ENCODE assay signal across 8 cellular contexts in genomic region chr16:20740007-20740883, GRCh38. TPM values are rescaled to one million over a fixed set of nuclear protein-coding genes. Genes with fewer than 3 reads are reported as not detected.
DNase-seq lines count a peak whose midpoint lies in the region; ATAC-seq and TF ChIP-seq lines count a peak whose summit lies in the region.

No MANE protein-coding gene starts in this region.

- peak in 4 of 9 donors; percentile 35 to 47 (median 40) for TF ChIP-seq CTCF in heart right ventricle (IDR thresholded peaks at IDR 0.05)
- peak; percentile 59 for TF ChIP-seq CTCF in SK-N-SH (IDR thresholded peaks at IDR 0.05)
- peak; percentile 60 for TF ChIP-seq CTCF in endodermal cell (conservative IDR thresholded peaks at IDR 0.05)

- H3K27ac Mint-ChIP-seq in endodermal cell: peak overlapping the region; percentile 98
- H3K27ac Mint-ChIP-seq in natural killer cell treated with Interleukin-12 subunit alpha and Interleukin-12 subunit beta and Interleukin-15 and Interleukin-18, amount 100 ng/mL, for 72 hours: peak overlapping the region; percentile 83 to 91

- H3K27me3 ChIP-seq in heart right ventricle: no peaks in the 10 kb centered on the region
- H3K27me3 ChIP-seq in SK-N-SH (ENCODE audit: insufficient read depth): no peaks in the 10 kb centered on the region
- H3K27me3 ChIP-seq in endodermal cell (ENCODE audit: control insufficient read depth, insufficient read depth, low read length, poor library complexity, severe bottlenecking): no peaks in the 10 kb centered on the region

- POLR2A ChIA-PET in SK-N-SH (lab: Yijun Ruan, JAX): interaction anchor here (1.5 kb wide), 1 partner anchor 66 kb away, joined by 5 read pairs; the partner anchor contains the start of genes ERI2 and REXO5

- peak overlapping the region in 8 of 10 donors; percentile 89 to 98 (median 95) for H3K27ac ChIP-seq in heart right ventricle
- peak overlapping the region in 1 of 2 experiments; percentile 91; a peak in 1 of 4 replicates for H3K27ac ChIP-seq in SK-N-SH (ENCODE audit: low read depth in 2 of 2, low read length in 1 of 2)
- no peak overlapping the region for H3K27ac ChIP-seq in endodermal cell (ENCODE audit: low read depth, low read length)

- intact Hi-C loops in heart right ventricle (cut with DNase I) (no loop called here), left cardiac atrium (cut with DNase I) (no loop called here)

- peak in 1 of 8 donors; percentile 16 for ATAC-seq in heart right ventricle
- no peak for ATAC-seq in left cardiac atrium
- no peak for ATAC-seq in natural killer cell treated with Interleukin-12 subunit alpha and Interleukin-12 subunit beta and Interleukin-15 and Interleukin-18, amount 100 ng/mL, for 72 hours
- no peak for ATAC-seq in GM19452 (IDR thresholded peaks at IDR 0.05; ENCODE audit: unreplicated experiment)
- ATAC-seq in activated CD4-positive, CD25-positive, alpha-beta regulatory T cell treated with anti-CD3 and anti-CD28 coated beads, Interleukin-2, amount 50 U/mL, for 24 hours: no peak

- no peak overlapping the region for H2AFZ ChIP-seq in SK-N-SH (ENCODE audit: low read depth)

- 44 to 49% methylated on average over 11 of the region's 11 CpGs for WGBS in heart right ventricle, 2 donors
- 32% methylated on average over 11 of the region's 11 CpGs for WGBS in SK-N-SH (ENCODE audit: low lambda C conversion rate)
- 90 to 96% methylated on average over 6 to 9 of the region's 11 CpGs for WGBS in endodermal cell (ENCODE audit: insufficient coverage in 1 of 2, insufficient read length in 1 of 2), 2 experiments

- H3K9me3 ChIP-seq in heart right ventricle: no peaks in the 10 kb centered on the region
- H3K9me3 ChIP-seq in SK-N-SH: no peaks in the 10 kb centered on the region
- H3K9me3 ChIP-seq in endodermal cell (ENCODE audit: control insufficient read depth, low read length): no peaks in the 10 kb centered on the region

- H3K9ac ChIP-seq in SK-N-SH (peak overlapping the region; percentile 73), endodermal cell (ENCODE audit: extremely low read depth, low read length, poor library complexity, severe bottlenecking) (peak overlapping the region; percentile 65)

- peaks cover 7% of the 10 kb centered on the region for H3K4me1 Mint-ChIP-seq in endodermal cell
- peaks cover 25 to 27% of the 10 kb centered on the region in 2 donors for H3K4me1 Mint-ChIP-seq in natural killer cell treated with Interleukin-12 subunit alpha and Interleukin-12 subunit beta and Interleukin-15 and Interleukin-18, amount 100 ng/mL, for 72 hours (ENCODE audit: low read depth in 2 of 2)

- H3K36me3 ChIP-seq in heart right ventricle (peaks cover 0 to 48% (median 30%) of the 10 kb centered on the region in 9 donors), SK-N-SH (replicated peaks in 1 of 2; ENCODE audit: control insufficient read depth in 1 of 2, insufficient read depth in 2 of 2, low read length in 1 of 2) (peaks cover 36 to 38% of the 10 kb centered on the region in 2 experiments), endodermal cell (ENCODE audit: control insufficient read depth, insufficient read depth, low read length) (peaks cover 38% of the 10 kb centered on the region)

- peak overlapping the region; percentile 95 for H3K4me3 Mint-ChIP-seq in endodermal cell
- H3K4me3 Mint-ChIP-seq in natural killer cell treated with Interleukin-12 subunit alpha and Interleukin-12 subunit beta and Interleukin-15 and Interleukin-18, amount 100 ng/mL, for 72 hours: peak overlapping the region; percentile 97

- DNase-seq in heart right ventricle: no peak
- DNase-seq in left cardiac atrium: no peak
- DNase-seq in SK-N-SH: peak; percentile 6
- no peak for DNase-seq in endodermal cell
- DNase-seq in natural killer cell treated with Interleukin-12 subunit alpha and Interleukin-12 subunit beta and Interleukin-15 and Interleukin-18, amount 100 ng/mL, for 72 hours (ENCODE audit: low spot score): no peak
- DNase-seq in SHP77 (lab: John Stamatoyannopoulos, UW): no peak

- no peaks in the 10 kb centered on the region for H3F3A ChIP-seq in SK-N-SH (replicated peaks; ENCODE audit: insufficient read depth)

- H3K9me2 ChIP-seq in SK-N-SH: no peaks in the 10 kb centered on the region

- peaks cover 5% of the 10 kb centered on the region for H3K9me3 Mint-ChIP-seq in endodermal cell
- no peaks in the 10 kb centered on the region for H3K9me3 Mint-ChIP-seq in natural killer cell treated with Interleukin-12 subunit alpha and Interleukin-12 subunit beta and Interleukin-15 and Interleukin-18, amount 100 ng/mL, for 72 hours

- H3K27me3 Mint-ChIP-seq in endodermal cell (ENCODE audit: insufficient read depth): peaks cover 1% of the 10 kb centered on the region
- no peaks in the 10 kb centered on the region for H3K27me3 Mint-ChIP-seq in natural killer cell treated with Interleukin-12 subunit alpha and Interleukin-12 subunit beta and Interleukin-15 and Interleukin-18, amount 100 ng/mL, for 72 hours

- H4K20me1 ChIP-seq in SK-N-SH (ENCODE audit: insufficient read depth): peaks cover 47% of the 10 kb centered on the region

- TF ChIP-seq EP300 in SK-N-SH (IDR thresholded peaks at IDR 0.05; ENCODE audit: borderline replicate concordance in 1 of 2, low read depth in 1 of 2, low read length in 1 of 2): no peak

- peak overlapping the region; percentile 78 to 98 (median 88) for H3K4me3 ChIP-seq in heart right ventricle
- H3K4me3 ChIP-seq in SK-N-SH (ENCODE audit: low read depth in 2 of 2, low read length in 1 of 2): peak overlapping the region; percentile 94 to 99
- peak overlapping the region; percentile 87 for H3K4me3 ChIP-seq in endodermal cell (ENCODE audit: low read length)

- CTCF ChIA-PET in SK-N-SH (lab: Yijun Ruan, JAX): interaction anchor here (0.9 to 1.4 kb wide), 2 partner anchors 11 to 14 kb away, joined by 4 to 5 read pairs; no protein-coding TSS in a partner anchor

- H3K79me2 ChIP-seq in SK-N-SH (ENCODE audit: insufficient read depth): peaks cover 44% of the 10 kb centered on the region

- no peak for TF ChIP-seq RAD21 in SK-N-SH (IDR thresholded peaks at IDR 0.05; ENCODE audit: low read length)

- peak overlapping the region; percentile 87 for H3K4me2 ChIP-seq in SK-N-SH

- H3K36me3 Mint-ChIP-seq in endodermal cell (ENCODE audit: low read depth): peaks cover 28% of the 10 kb centered on the region
- H3K36me3 Mint-ChIP-seq in natural killer cell treated with Interleukin-12 subunit alpha and Interleukin-12 subunit beta and Interleukin-15 and Interleukin-18, amount 100 ng/mL, for 72 hours: peaks cover 20% of the 10 kb centered on the region

- H3K4me1 ChIP-seq in heart right ventricle: peaks cover 4 to 37% (median 25%) of the 10 kb centered on the region in 9 donors
- H3K4me1 ChIP-seq in SK-N-SH (ENCODE audit: control insufficient read depth in 1 of 2, insufficient read depth in 2 of 2, low read depth in 1 of 2, low read length in 1 of 2): peaks cover 4 to 7% of the 10 kb centered on the region in 2 experiments; a peak in 1 of 4 replicates
- H3K4me1 ChIP-seq in endodermal cell (ENCODE audit: control insufficient read depth, insufficient read depth, low read length): no peaks in the 10 kb centered on the region

TF ChIP-seq in SK-N-SH, 30 proteins besides CTCF, POLR2A, EP300 and RAD21 (continues in another document):
- TF ChIP-seq USF1 (IDR thresholded peaks at IDR 0.05; ENCODE audit: borderline replicate concordance, low read depth): no peak
- TF ChIP-seq MXI1 (IDR thresholded peaks at IDR 0.05; ENCODE audit: low read depth, low read length): no peak

RNA-seq across cellular contexts. Expression of gene THUMPD1, which starts 1.4 kb away (rescaled TPM):
- total RNA-seq in heart right ventricle (10 to 100 TPM; 15.5 to 20.9 (median 19.2) TPM), left cardiac atrium (10 to 100 TPM; 17.3 to 20.3 TPM), endodermal cell (10 to 100 TPM; 42.3 to 55.8 TPM)
- polyA plus RNA-seq in heart right ventricle (10 to 100 TPM in 1 of 2 donors, 1 to 10 TPM in 1; 7.5 to 14.2 TPM), SK-N-SH (2012; rRNA removed) (20.0 and 24.8 TPM in 2 replicates)
- 13.0 and 15.5 TPM in 2 replicates for polyA plus RNA-seq in SK-N-SH (2012; cell fraction: cytosol; rRNA removed)
- polyA plus RNA-seq in SK-N-SH (2012; cell fraction: nucleus; rRNA removed): 30.8 and 33.1 TPM in 2 replicates
- 42.4 TPM for polyA plus RNA-seq in endodermal cell (2013, experiment 1 of 2)
- polyA plus RNA-seq in endodermal cell (2013, experiment 2 of 2): 39.2 TPM
- total RNA-seq in natural killer cell treated with Interleukin-12 subunit alpha and Interleukin-12 subunit beta and Interleukin-15 and Interleukin-18, amount 100 ng/mL, for 72 hours: 10 to 100 TPM; 39.6 to 43.5 TPM

RNA-seq across cellular contexts. Expression of gene ACSM3, which starts 23.6 kb away (rescaled TPM):
- total RNA-seq in heart right ventricle (10 to 100 TPM in 2 of 10 donors, 1 to 10 TPM in 8; 2.3 to 13.1 (median 5.9) TPM), left cardiac atrium (10 to 100 TPM in 1 of 2 donors, 1 to 10 TPM in 1; 8.9 to 11.8 TPM), endodermal cell (1 to 10 TPM; 1.6 to 1.8 TPM)
- polyA plus RNA-seq in heart right ventricle (10 to 100 TPM in 1 of 2 donors, 1 to 10 TPM in 1; 3.8 to 45.1 TPM), SK-N-SH (2012; rRNA removed) (0.44 and 0.80 TPM in 2 replicates)
- polyA plus RNA-seq in SK-N-SH (2012; cell fraction: cytosol; rRNA removed): 0.81 and 0.89 TPM in 2 replicates
- polyA plus RNA-seq in SK-N-SH (2012; cell fraction: nucleus; rRNA removed): 0.38 and 0.42 TPM in 2 replicates
- 2.1 TPM for polyA plus RNA-seq in endodermal cell (2013, experiment 1 of 2)
- 0.95 TPM for polyA plus RNA-seq in endodermal cell (2013, experiment 2 of 2)
- 1 to 10 TPM; 1.5 to 7.2 TPM for total RNA-seq in natural killer cell treated with Interleukin-12 subunit alpha and Interleukin-12 subunit beta and Interleukin-15 and Interleukin-18, amount 100 ng/mL, for 72 hours

RNA-seq across cellular contexts. Expression of gene ACSM1, which starts 42.8 kb away (rescaled TPM):
- total RNA-seq in heart right ventricle (under 1 TPM in 4 of 10 donors, not detected in 6; 0.13 to 0.49 (median 0.33) TPM), left cardiac atrium (not detected), endodermal cell (1 to 10 TPM in 1 of 2 donors, not detected in 1; 1.1 TPM)
- polyA plus RNA-seq in heart right ventricle (under 1 TPM in 1 of 2 donors, not detected in 1; 0.06 TPM), SK-N-SH (2012; rRNA removed) (not detected in 2 replicates)
- not detected in 2 replicates for polyA plus RNA-seq in SK-N-SH (2012; cell fraction: cytosol; rRNA removed)
- polyA plus RNA-seq in SK-N-SH (2012; cell fraction: nucleus; rRNA removed): not detected in 2 replicates
- polyA plus RNA-seq in endodermal cell (2013, experiment 1 of 2): 0.11 TPM
- not detected for polyA plus RNA-seq in endodermal cell (2013, experiment 2 of 2)
- total RNA-seq in natural killer cell treated with Interleukin-12 subunit alpha and Interleukin-12 subunit beta and Interleukin-15 and Interleukin-18, amount 100 ng/mL, for 72 hours: under 1 TPM in 1 of 2 donors, not detected in 1; 0.67 TPM
